Comparison of ENCODE assay signal across 9 cellular contexts in the genomic region with DNA sequence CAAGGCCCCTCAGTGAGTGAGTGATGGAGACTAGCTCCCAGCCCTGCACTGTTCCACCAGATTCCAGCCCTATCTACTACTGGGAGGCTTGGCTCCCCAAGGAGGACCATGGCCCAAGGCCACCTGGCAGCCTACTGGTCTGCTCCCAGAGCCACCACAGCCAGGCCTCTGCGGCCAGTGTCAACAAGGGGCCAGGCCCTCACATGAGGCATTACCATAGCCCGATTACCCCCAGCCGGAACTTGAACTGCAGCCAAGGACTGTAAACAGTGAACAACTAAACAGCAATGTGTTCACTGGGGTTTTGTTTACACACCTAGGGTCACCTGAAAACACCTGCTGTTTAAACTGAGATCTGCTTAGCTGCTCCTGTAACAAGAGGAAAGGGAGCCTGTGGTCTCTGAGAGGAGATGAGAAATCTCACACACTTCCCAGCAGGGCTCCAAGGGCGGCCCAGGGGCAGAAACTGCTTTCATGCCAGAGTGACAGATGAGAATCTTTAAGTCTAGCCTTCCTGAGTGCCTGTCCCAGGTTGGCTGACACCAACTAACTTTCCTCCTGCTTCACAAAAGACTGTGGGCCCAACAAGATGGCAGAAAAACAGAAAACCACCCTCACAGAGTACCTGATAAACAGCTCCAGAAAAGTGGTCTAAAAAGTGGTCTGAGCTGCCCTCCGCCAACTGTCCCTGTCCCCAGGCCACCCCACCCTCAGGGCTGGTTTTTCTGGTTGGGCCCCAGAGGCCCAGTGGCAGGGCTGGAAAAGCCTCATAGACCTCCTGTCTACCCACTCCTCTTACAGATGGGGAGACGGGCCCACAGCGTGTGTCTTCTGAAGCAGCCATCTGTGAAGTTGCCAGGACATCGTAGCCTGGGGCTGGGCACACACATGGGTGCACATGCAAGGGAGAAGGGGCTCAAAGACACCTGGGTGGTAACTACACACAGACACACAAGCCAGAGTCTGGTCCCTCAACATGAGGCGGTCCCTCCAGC. TPM values are rescaled to one million over a fixed set of nuclear protein-coding genes. Genes with fewer than 3 reads are reported as not detected.
DNase-seq lines count a peak whose midpoint lies in the region; ATAC-seq, FAIRE-seq and TF ChIP-seq lines count a peak whose summit lies in the region.
"Had no signal": no experiment of that assay in that cellular context is flagged by ENCODE, and none has a peak within 500 bp of the region (broad histone marks: within the 10 kb centered on the region; RNA-seq: fewer than 3 reads in every experiment).

No MANE protein-coding gene starts in this region.

- DNase-seq in NCI-H128 (lab: John Stamatoyannopoulos, UW; ENCODE audit: unreplicated experiment) (peak; percentile 60), PC-9 (peak; percentile 90 to 100), right cardiac atrium (peak; percentile 87 to 96 (median 95)), D341Med (ENCODE audit: low spot score) (no peak), H54 (ENCODE audit: insufficient read length, low spot score) (no peak), NCI-H2227 (lab: John Stamatoyannopoulos, UW; ENCODE audit: unreplicated experiment) (no peak)
- DNase-seq: effector memory CD8-positive, alpha-beta T cell had no signal

- 71% methylated on average over 9 of the region's 9 CpGs for WGBS in right cardiac atrium

- FAIRE-seq in H54 (lab: Jason Lieb, UNC), result no peak

- CTCF ChIA-PET in PC-9 (lab: Charles Lee), result interaction anchor here (1.3 kb wide), 1 partner anchor 29 kb away, joined by 7 read pairs; the partner anchor contains the start of gene MEF2D

- H3K36me3 ChIP-seq in PC-9 (ENCODE audit: low read depth), result peaks cover 17% of the 10 kb centered on the region; the same call in 1 of the 2 replicates

- H3F3A ChIP-seq in PC-9 (ENCODE audit: insufficient read depth, low read depth), result peaks cover 39% of the 10 kb centered on the region

- POLR2A ChIA-PET in PC-9 (lab: Charles Lee; ENCODE audit: unreplicated experiment), result interaction anchor here (0.5 to 1.2 kb wide), 3 partner anchors 9 to 29 kb away, joined by 3 to 11 read pairs (median 8); partner anchors contain the start of gene MEF2D

- ATAC-seq in right cardiac atrium (peak; percentile 77 to 89), GM21786 (IDR thresholded peaks at IDR 0.05; ENCODE audit: unreplicated experiment) (no peak)
- ATAC-seq: effector memory CD8-positive, alpha-beta T cell had no signal

- intact Hi-C loops in PC-9 (cut with micrococcal nuclease; ENCODE audit: unreplicated experiment) (loop anchor here (1.0 to 2.0 kb wide), 4 partner anchors 15 to 101 kb away; partner anchors contain the start of genes IQGAP3 and MEF2D), right cardiac atrium (cut with DNase I) (loop anchor here in 1 of 4 donors (10.0 kb wide), 1 partner anchor 123 kb away; the partner anchor contains the start of gene NAXE)

- H3K9me3 ChIP-seq in PC-9 (ENCODE audit: insufficient read depth, low read depth) (no peaks in the 10 kb centered on the region), right cardiac atrium (ENCODE audit: control insufficient read depth, low read length) (no peaks in the 10 kb centered on the region)

- BruUV-seq in PC-9 (replicated peaks; lab: Mats Ljungman, UMichigan), result no TSS peak

- peak overlapping the region; percentile 87 for H3K27ac ChIP-seq in PC-9
- H3K27ac ChIP-seq in right cardiac atrium (ENCODE audit: low read length), result peak overlapping the region; percentile 61
- peak overlapping the region; percentile 57 for H3K27ac ChIP-seq in temporal lobe (ENCODE audit: low read depth, low read length)

- no peaks in the 10 kb centered on the region for H3K9me2 ChIP-seq in PC-9 (ENCODE audit: insufficient read depth)

- H3K4me2 ChIP-seq in PC-9, result peak overlapping the region; percentile 72

- TF ChIP-seq POLR2A in H54 (IDR thresholded peaks at IDR 0.05; ENCODE audit: low read depth, low read length), result no peak

- H3K4me1 ChIP-seq in PC-9 (replicated peaks; ENCODE audit: insufficient read depth) (peaks cover 48% of the 10 kb centered on the region), right cardiac atrium (ENCODE audit: control insufficient read depth, insufficient read depth, low read length) (peaks cover 16% of the 10 kb centered on the region)

- no peak overlapping the region for H2AFZ ChIP-seq in PC-9

- no peaks in the 10 kb centered on the region for H3K79me2 ChIP-seq in PC-9 (ENCODE audit: low read depth)

- no peaks in the 10 kb centered on the region for H4K20me1 ChIP-seq in PC-9 (ENCODE audit: insufficient read depth)

- H3K27me3 ChIP-seq in PC-9 (ENCODE audit: insufficient read depth, low read depth), result no peaks in the 10 kb centered on the region
- H3K27me3 ChIP-seq in right cardiac atrium (ENCODE audit: control insufficient read depth, insufficient read depth), result no peaks in the 10 kb centered on the region

- no peak for TF ChIP-seq CTCF in PC-9 (conservative IDR thresholded peaks at IDR 0.05)

- peak overlapping the region; percentile 22; the same call in 1 of the 2 replicates for H3K4me3 ChIP-seq in PC-9
- H3K4me3 ChIP-seq in right cardiac atrium (ENCODE audit: low read length), result no peak overlapping the region

RNA-seq across cellular contexts. Expression of gene MEF2D, which starts 28.8 kb away (rescaled TPM):
- 25.5 and 33.5 TPM in 2 replicates for total RNA-seq in PC-9 (2021)
- 10 to 100 TPM; 81.5 to 99.2 (median 89.6) TPM for total RNA-seq in right cardiac atrium
- 53.0 TPM for polyA plus RNA-seq in right cardiac atrium
- 6.9 TPM for total RNA-seq in temporal lobe

Comparison
In these comparisons a context has a peak if more than half of its experiments do, and no peak if none do; other contexts are left out.
1. DNase-seq: peak in NCI-H128 (single experiment), PC-9 (2 of 2) and right cardiac atrium (3 of 3); none in D341Med (single experiment), H54 (single experiment) and NCI-H2227 (single experiment).
2. Peak in every context shown above with its lines, with median percentiles within 50 percentile points of each other: H3K27ac ChIP-seq.